29 cellular contexts compared by ENCODE assay signal in genomic region chr10:59106441-59106840, GRCh38.
DNase-seq lines count a peak whose midpoint lies in the region; ATAC-seq and TF ChIP-seq lines count a peak whose summit lies in the region.
"Had no signal": no experiment of that assay in that cellular context is flagged by ENCODE, and none has a peak within 500 bp of the region (broad histone marks: within the 10 kb centered on the region; RNA-seq: fewer than 3 reads in every experiment).

No MANE protein-coding gene starts in this region.

- H3K36me3 ChIP-seq in GM06990 (ENCODE audit: control insufficient read depth, insufficient read depth, low read length): no peaks in the 10 kb centered on the region
- H3K36me3 ChIP-seq in right atrium auricular region: no peaks in the 10 kb centered on the region
- H3K36me3 ChIP-seq: BE2C, SJCRH30 had no signal

- no peak overlapping the region for H3K4me3 ChIP-seq in GM06990 (replicated peaks; ENCODE audit: low read depth, low read length)
- H3K4me3 ChIP-seq in right atrium auricular region: no peak overlapping the region
- H3K4me3 ChIP-seq: SJCRH30 had no signal

- peak overlapping the region in 1 of 5 experiments; percentile 53 for H3K4me3 Mint-ChIP-seq in brain
- H3K4me3 Mint-ChIP-seq: CD14-positive monocyte; CD8-positive, alpha-beta memory T cell; T-cell had no signal

- no peaks in the 10 kb centered on the region for H3K27me3 Mint-ChIP-seq in brain
- H3K27me3 Mint-ChIP-seq: CD8-positive, alpha-beta memory T cell; T-cell had no signal

- H3K4me1 Mint-ChIP-seq in brain: peaks cover 36% of the 10 kb centered on the region
- H3K4me1 Mint-ChIP-seq: CD14-positive monocyte; CD8-positive, alpha-beta memory T cell; T-cell had no signal

- TF ChIP-seq CTCF in GM06990 (IDR thresholded peaks at IDR 0.05; ENCODE audit: insufficient read depth, low read length, poor library complexity, severe bottlenecking): no peak
- TF ChIP-seq CTCF in brain (conservative IDR thresholded peaks at IDR 0.05): no peak
- TF ChIP-seq CTCF in right atrium auricular region (IDR thresholded peaks at IDR 0.05): no peak

- DNase-seq in GM06990 (ENCODE audit: extremely low read depth, insufficient read length) (peak; percentile 18), NAMALWA (ENCODE audit: low spot score) (no peak), SK-N-DZ (ENCODE audit: low spot score) (no peak), T-helper 2 cell (no peak), right atrium auricular region (ENCODE audit: low spot score) (no peak)
- DNase-seq: 8988T; ACHN; BE2C; CD8-positive, alpha-beta memory T cell; DMS 273 treated with DMSO at 0.1 percent for 48 hours; DMS79; EL; GDM1; KBM-7; MV-4-11; NCI-H1105 treated with DMSO at 0.1 percent for 48 hours; NCI-H146; NCI-H1930; NCI-H2107; NCI-H524; NCI-H748 treated with DMSO at 0.1 percent for 48 hours; PC-3; SJCRH30; T-cell had no signal

- H3K27me3 ChIP-seq in GM06990 (replicated peaks; ENCODE audit: control insufficient read depth, insufficient read depth, low read length): no peaks in the 10 kb centered on the region
- H3K27me3 ChIP-seq in right atrium auricular region: no peaks in the 10 kb centered on the region
- H3K27me3 ChIP-seq: BE2C, SJCRH30 had no signal

- peaks cover 0 to 5% (median 0%) of the 10 kb centered on the region in 5 experiments for H3K9me3 Mint-ChIP-seq in brain
- H3K9me3 Mint-ChIP-seq: CD14-positive monocyte, T-cell had no signal

- H3K27ac Mint-ChIP-seq in brain: peak overlapping the region in 3 of 5 experiments; percentile 10 to 89 (median 66)
- H3K27ac Mint-ChIP-seq: CD14-positive monocyte; CD8-positive, alpha-beta memory T cell; T-cell had no signal

- no peaks in the 10 kb centered on the region for H3K36me3 Mint-ChIP-seq in brain
- H3K36me3 Mint-ChIP-seq: CD14-positive monocyte; CD8-positive, alpha-beta memory T cell; T-cell had no signal

- no peaks in the 10 kb centered on the region for H3K4me1 ChIP-seq in right atrium auricular region
- H3K4me1 ChIP-seq: SJCRH30 had no signal

- ATAC-seq in GM19395 (IDR thresholded peaks at IDR 0.05; ENCODE audit: unreplicated experiment) (peak; percentile 63), HG03066 (IDR thresholded peaks at IDR 0.05; ENCODE audit: low read depth, unreplicated experiment) (peak; percentile 59)
- ATAC-seq: HCT116, PC-3, T-cell had no signal

- no peaks in the 10 kb centered on the region for H3K9me3 ChIP-seq in right atrium auricular region
- H3K9me3 ChIP-seq: BE2C, SJCRH30 had no signal

- H3K27ac ChIP-seq in right atrium auricular region: no peak overlapping the region
- H3K27ac ChIP-seq: SJCRH30 had no signal
